In the genomic region with DNA sequence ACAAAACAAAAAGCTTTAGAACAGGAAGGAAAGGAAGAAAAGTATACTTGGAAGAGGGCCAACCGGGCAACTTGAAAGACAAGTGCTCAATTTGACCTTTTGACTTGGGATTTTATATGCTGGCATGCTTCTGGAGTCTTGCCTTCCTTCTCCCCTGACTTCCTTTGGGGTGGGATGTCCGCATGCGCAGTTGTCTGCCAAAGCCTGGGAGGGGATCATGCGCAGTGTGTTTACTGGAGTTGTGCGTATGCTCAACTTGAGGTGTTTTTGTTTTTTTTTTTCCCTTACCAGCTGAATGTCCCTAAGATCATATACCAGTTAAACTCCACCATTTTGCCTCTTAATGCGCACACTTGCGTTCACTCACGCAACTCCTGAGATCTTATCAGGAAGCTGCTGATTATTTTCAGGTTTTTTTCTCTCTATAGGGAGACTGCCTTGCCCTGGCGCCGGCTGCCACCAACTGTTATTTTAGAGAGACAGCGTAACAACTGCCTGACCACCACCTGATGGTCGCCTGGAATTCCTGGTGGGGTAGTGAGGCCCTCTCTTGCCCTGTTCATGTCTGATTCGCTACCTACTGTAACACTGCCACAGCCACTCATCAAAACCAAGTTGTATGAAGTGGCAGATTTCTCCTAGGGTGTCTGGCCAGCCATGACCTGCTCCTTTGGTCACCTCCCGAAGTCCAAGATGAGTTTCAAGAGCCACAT, we compare ENCODE assay signal across 17 cellular contexts.
"Had no signal": no experiment of that assay in that cellular context is flagged by ENCODE, and none has a peak within 500 bp of the region (broad histone marks: within the 10 kb centered on the region; RNA-seq: fewer than 3 reads in every experiment).

No MANE protein-coding gene starts in this region.

- H3K79me2 ChIP-seq: hepatocyte had no signal

- H3K27me3 ChIP-seq: hepatocyte, right lobe of liver, tibial nerve, upper lobe of right lung, vagina had no signal

- H3K36me3 ChIP-seq: left ventricle myocardium inferior, lower lobe of right lung, right lobe of liver, tibial nerve, upper lobe of right lung, vagina had no signal

- H3K4me2 ChIP-seq: hepatocyte had no signal

- H3K4me1 ChIP-seq: left ventricle myocardium inferior, lower lobe of right lung, psoas muscle, right lobe of liver, tibial nerve, vagina had no signal

- H3K9me3 ChIP-seq: left ventricle myocardium inferior, lower lobe of right lung, psoas muscle, right lobe of liver, tibial nerve, upper lobe of right lung, vagina had no signal

- H2AFZ ChIP-seq: hepatocyte had no signal

- H3K27ac ChIP-seq: hepatocyte, left ventricle myocardium inferior, lower lobe of right lung, psoas muscle, right lobe of liver, tibial nerve, upper lobe of right lung, vagina had no signal

- H3K4me3 ChIP-seq: hepatocyte, left ventricle myocardium inferior, lower lobe of right lung, psoas muscle, right lobe of liver, tibial nerve, upper lobe of right lung, vagina had no signal

- DNase-seq: dermis blood vessel endothelial cell; foreskin melanocyte; kidney; left cardiac atrium; left ventricle myocardium inferior; lower lobe of right lung; mesenchymal stem cell; naive thymus-derived CD4-positive, alpha-beta T cell; nephron progenitor cell; psoas muscle; retina; right lobe of liver; stimulated activated CD4-positive, alpha-beta T cell treated with anti-CD3 and anti-CD28 coated beads, Interleukin-4, amount 100 ng/mL, for 1 hour; upper lobe of right lung had no signal
